In the genomic region with DNA sequence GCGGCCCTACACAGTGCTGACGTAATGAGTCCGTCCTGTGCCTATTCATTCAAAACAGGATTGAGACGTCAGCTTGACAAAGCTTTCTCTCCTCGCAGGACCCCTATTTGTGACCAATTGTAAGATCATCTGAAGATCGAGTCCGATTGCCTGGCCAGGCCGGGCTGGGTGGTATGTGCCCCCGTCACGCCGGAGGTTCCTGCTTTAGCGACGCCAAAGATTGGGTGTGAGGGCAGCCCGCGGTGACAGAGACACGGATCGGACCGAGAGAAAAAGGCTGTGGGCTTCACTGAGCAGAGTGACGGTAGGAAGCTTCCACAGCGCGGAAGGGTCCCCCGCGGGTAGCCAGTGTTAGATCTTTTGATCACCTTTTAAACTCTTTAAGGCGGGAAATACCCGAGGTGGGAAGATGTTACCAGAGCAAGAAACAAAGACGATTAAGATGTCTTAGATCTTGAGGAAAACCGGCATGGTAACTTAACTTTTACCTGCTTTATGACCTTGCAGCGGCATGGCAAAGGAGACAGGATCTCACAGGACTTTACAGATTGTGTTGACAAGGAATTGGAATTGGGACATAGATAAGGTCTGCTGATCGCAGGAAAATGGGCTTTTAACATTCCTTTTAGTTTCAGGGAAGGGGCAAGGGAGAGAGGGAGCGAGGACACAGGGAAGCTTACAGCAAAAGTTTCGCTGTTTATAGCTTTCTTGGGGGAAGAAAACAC, we compare ENCODE assay signal across 19 cellular contexts.
A peak's percentile ranks its signal among the peaks of the same experiment; 100 is the strongest.
DNase-seq lines count a peak whose midpoint lies in the region; ATAC-seq and TF ChIP-seq lines count a peak whose summit lies in the region.
"Had no signal": no experiment of that assay in that cellular context is flagged by ENCODE, and none has a peak within 500 bp of the region (broad histone marks: within the 10 kb centered on the region; RNA-seq: fewer than 3 reads in every experiment).

No MANE protein-coding gene starts in this region.

- H3K36me3 ChIP-seq in endodermal cell (ENCODE audit: control insufficient read depth, insufficient read depth, low read length) (no peaks in the 10 kb centered on the region), neuron (ENCODE audit: insufficient read depth, low read length) (no peaks in the 10 kb centered on the region)
- H3K36me3 ChIP-seq: BLaER1, HAP-1 had no signal

- H2AFZ ChIP-seq in neuron (ENCODE audit: low read depth, low read length) = peak overlapping the region; percentile 6

- H3K27ac Mint-ChIP-seq in endodermal cell = peak overlapping the region; percentile 40
- H3K27ac Mint-ChIP-seq: CD4-positive, alpha-beta T cell; IgD-negative memory B cell had no signal

- H3K4me3 ChIP-seq in endodermal cell (ENCODE audit: low read length) = no peak overlapping the region
- no peak overlapping the region for H3K4me3 ChIP-seq in neuron (ENCODE audit: low read length)
- H3K4me3 ChIP-seq: BLaER1, GM12878, HAP-1 had no signal

- ATAC-seq in HG03457 (IDR thresholded peaks at IDR 0.05; ENCODE audit: unreplicated experiment) = no peak
- ATAC-seq: GM12878 had no signal

- H3K36me3 Mint-ChIP-seq in endodermal cell (ENCODE audit: low read depth) = peaks cover 3% of the 10 kb centered on the region

- 86 to 93% methylated on average over 24 to 31 of the region's 31 CpGs for WGBS in endodermal cell (ENCODE audit: insufficient coverage in 1 of 2, insufficient read length in 1 of 2), 2 experiments

- H3K27me3 ChIP-seq in endodermal cell (ENCODE audit: control insufficient read depth, insufficient read depth, low read length, poor library complexity, severe bottlenecking) (no peaks in the 10 kb centered on the region), neuron (ENCODE audit: insufficient read depth, low read length) (no peaks in the 10 kb centered on the region)
- H3K27me3 ChIP-seq: BLaER1 had no signal

- TF ChIP-seq CTCF in endodermal cell (conservative IDR thresholded peaks at IDR 0.05) = no peak

- H3K4me3 Mint-ChIP-seq in endodermal cell = no peak overlapping the region
- H3K4me3 Mint-ChIP-seq: CD4-positive, alpha-beta T cell; IgD-negative memory B cell had no signal

- no peak overlapping the region for H3K9ac ChIP-seq in endodermal cell (ENCODE audit: extremely low read depth, low read length, poor library complexity, severe bottlenecking)
- H3K9ac ChIP-seq: BLaER1 had no signal

- no peaks in the 10 kb centered on the region for H3K27me3 Mint-ChIP-seq in endodermal cell (ENCODE audit: insufficient read depth)
- H3K27me3 Mint-ChIP-seq: IgD-negative memory B cell had no signal

- H3K27ac ChIP-seq in endodermal cell (ENCODE audit: low read depth, low read length) = no peak overlapping the region
- H3K27ac ChIP-seq: BLaER1 had no signal

- DNase-seq in HuH-7.5 (ENCODE audit: low spot score) (peak; percentile 13), endodermal cell (peak; percentile 48), DMS79 (lab: John Stamatoyannopoulos, UW) (no peak), dermis blood vessel endothelial cell (no peak), ureter (ENCODE audit: low spot score) (no peak)
- DNase-seq: CD4-positive, alpha-beta T cell; DMS 273 treated with DMSO at 0.1 percent for 48 hours; DND-41; Karpas-422; NCI-H1694; NCI-H446; NCI-H526 treated with DMSO at 0.1 percent for 48 hours; Right ventricle myocardium superior had no signal

- peaks cover 13% of the 10 kb centered on the region for H3K4me1 Mint-ChIP-seq in endodermal cell

- H3K4me1 ChIP-seq in endodermal cell (ENCODE audit: control insufficient read depth, insufficient read depth, low read length) (peaks cover 4% of the 10 kb centered on the region), neuron (ENCODE audit: insufficient read depth, low read length) (no peaks in the 10 kb centered on the region)
- H3K4me1 ChIP-seq: BLaER1, HAP-1 had no signal

- peaks cover 15% of the 10 kb centered on the region for H3K9me3 ChIP-seq in endodermal cell (ENCODE audit: control insufficient read depth, low read length)
- no peaks in the 10 kb centered on the region for H3K9me3 ChIP-seq in neuron (ENCODE audit: low read length)
- H3K9me3 ChIP-seq: HAP-1 had no signal

- H3K9me3 Mint-ChIP-seq in endodermal cell = peaks cover 5% of the 10 kb centered on the region
- H3K9me3 Mint-ChIP-seq: CD4-positive, alpha-beta T cell had no signal

Comparison
In these comparisons a context has a peak if more than half of its experiments do, and no peak if none do; other contexts are left out.
1. DNase-seq: peak in HuH-7.5 (single experiment) and endodermal cell (single experiment); none in DMS79 (single experiment), dermis blood vessel endothelial cell (single experiment) and ureter (single experiment).